1 cellular context compared by ENCODE assay signal in genomic region chr19:51607920-51608562, GRCh38.
A peak's percentile ranks its signal among the peaks of the same experiment; 100 is the strongest.
TF ChIP-seq lines count a peak whose summit lies in the region.

No MANE protein-coding gene starts in this region.

TF ChIP-seq in GM12878, 131 proteins besides CTCF, POLR2A, EP300 and RAD21 (continued from another document and continues in another):
- no peak for TF ChIP-seq ZBTB40 (IDR thresholded peaks at IDR 0.05; ENCODE audit: borderline replicate concordance)
- peak; percentile 100 for TF ChIP-seq REST (IDR thresholded peaks at IDR 0.05; ENCODE audit: low read depth, low read length)
- no peak for TF ChIP-seq IRF5 (IDR thresholded peaks at IDR 0.05; ENCODE audit: borderline replicate concordance)
- TF ChIP-seq BHLHE40 (IDR thresholded peaks at IDR 0.05; ENCODE audit: borderline replicate concordance in 1 of 2, low read depth in 2 of 2, low read length in 1 of 2): 0 out of 4 replicates have a peak, but pooled peaks of 1 of the 2 experiments have one; percentile 26
- TF ChIP-seq SREBF2 (IDR thresholded peaks at IDR 0.05; ENCODE audit: low read length): no peak
- 0 out of 2 replicates have a peak, but pooled peaks have one; percentile 3 for TF ChIP-seq TCF12 (IDR thresholded peaks at IDR 0.05; ENCODE audit: low read depth, low read length)
- 0 out of 2 replicates have a peak, but pooled peaks have one; percentile 32 for TF ChIP-seq CREB1 (IDR thresholded peaks at IDR 0.05; ENCODE audit: low read depth)
- TF ChIP-seq CREM (IDR thresholded peaks at IDR 0.05; ENCODE audit: low read depth): 0 out of 2 replicates have a peak, but pooled peaks have one; percentile 27
- no peak for TF ChIP-seq USF1 (IDR thresholded peaks at IDR 0.05; ENCODE audit: borderline replicate concordance, extremely low read length, insufficient read depth, low read depth, low read length)
- TF ChIP-seq CHD4 (IDR thresholded peaks at IDR 0.05): no peak
- peak; percentile 77 for TF ChIP-seq YY1 (IDR thresholded peaks at IDR 0.05; ENCODE audit: low read depth, low read length)
- no peak for TF ChIP-seq PRDM15 (CRISPR knock-in tag; IDR thresholded peaks at IDR 0.05)
- TF ChIP-seq STAT3 (IDR thresholded peaks at IDR 0.05; ENCODE audit: low read depth, low read length): no peak
- no peak for TF ChIP-seq PAX5 (IDR thresholded peaks at IDR 0.05; ENCODE audit: borderline replicate concordance, low read depth, low read length)
- peak; percentile 73; the same call in 1 of the 2 replicates for TF ChIP-seq SIN3A (IDR thresholded peaks at IDR 0.05; ENCODE audit: low read depth, low read length)
- TF ChIP-seq WRNIP1 (IDR thresholded peaks at IDR 0.05; ENCODE audit: borderline replicate concordance, low read depth, low read length): no peak
- peak; percentile 82 for TF ChIP-seq EED (IDR thresholded peaks at IDR 0.05; ENCODE audit: low read depth)
- TF ChIP-seq MAX (IDR thresholded peaks at IDR 0.05; ENCODE audit: low read depth, low read length): 0 out of 2 replicates have a peak, but pooled peaks have one; percentile 36
- peak; percentile 84 for TF ChIP-seq RUNX3 (IDR thresholded peaks at IDR 0.05; ENCODE audit: low read length)
- 0 out of 4 replicates have a peak, but pooled peaks of 1 of the 2 experiments have one; percentile 58 for TF ChIP-seq SRF (IDR thresholded peaks at IDR 0.05; ENCODE audit: low read depth in 2 of 2, low read length in 2 of 2)
- TF ChIP-seq ZNF274 (IDR thresholded peaks at IDR 0.05; ENCODE audit: insufficient read depth, insufficient read length): no peak
- TF ChIP-seq ZBTB4 (CRISPR knock-in tag; IDR thresholded peaks at IDR 0.05): no peak
- no peak for TF ChIP-seq ZNF207 (IDR thresholded peaks at IDR 0.05; ENCODE audit: borderline replicate concordance)
- TF ChIP-seq NKRF (conservative IDR thresholded peaks at IDR 0.05): 0 out of 2 replicates have a peak, but pooled peaks have one; percentile 31
- 0 out of 2 replicates have a peak, but pooled peaks have one; percentile 84 for TF ChIP-seq RCOR1 (conservative IDR thresholded peaks at IDR 0.05; ENCODE audit: low read depth, low read length)
- no peak for TF ChIP-seq CEBPZ (IDR thresholded peaks at IDR 0.05; ENCODE audit: low read depth, low read length)
- TF ChIP-seq ZNF217 (IDR thresholded peaks at IDR 0.05): no peak
- peak; percentile 68 for TF ChIP-seq SMC3 (IDR thresholded peaks at IDR 0.05; ENCODE audit: borderline replicate concordance, low read length)
- no peak for TF ChIP-seq TAF1 (IDR thresholded peaks at IDR 0.05; ENCODE audit: borderline replicate concordance, low read depth, low read length)
- no peak for TF ChIP-seq MYC (IDR thresholded peaks at IDR 0.05; ENCODE audit: insufficient read depth, insufficient read length, insufficient replicate concordance, low read length, severe bottlenecking)
